Comparison of ENCODE assay signal across 10 cellular contexts in genomic region chr1:33161061-33161681, GRCh38. TPM values are rescaled to one million over a fixed set of nuclear protein-coding genes. Genes with fewer than 3 reads are reported as not detected.
DNase-seq lines count a peak whose midpoint lies in the region; ATAC-seq, FAIRE-seq and TF ChIP-seq lines count a peak whose summit lies in the region.
"Had no signal": no experiment of that assay in that cellular context is flagged by ENCODE, and none has a peak within 500 bp of the region (broad histone marks: within the 10 kb centered on the region; RNA-seq: fewer than 3 reads in every experiment).

No MANE protein-coding gene starts in this region.

- H3K4me2 ChIP-seq in GM23338: no peak overlapping the region
- H3K4me2 ChIP-seq in neural progenitor cell: peak overlapping the region; percentile 20

- no peak overlapping the region for H3K4me3 Mint-ChIP-seq in GM23338
- peak overlapping the region; percentile 39 for H3K4me3 Mint-ChIP-seq in neural progenitor cell
- H3K4me3 Mint-ChIP-seq: CD8-positive, alpha-beta T cell had no signal

- H3K9me2 ChIP-seq in GM23338 (ENCODE audit: insufficient read depth): no peaks in the 10 kb centered on the region

- H3K36me3 Mint-ChIP-seq in GM23338 (ENCODE audit: low read depth) (peaks cover 20% of the 10 kb centered on the region), neural progenitor cell (peaks cover 13% of the 10 kb centered on the region)

- no peaks in the 10 kb centered on the region for H3K79me2 ChIP-seq in GM23338 (replicated peaks; ENCODE audit: insufficient read depth)
- H3K79me2 ChIP-seq in neural progenitor cell (ENCODE audit: low read depth): no peaks in the 10 kb centered on the region

- DNase-seq in GM23338 (ENCODE audit: low spot score) (no peak), fibroblast of pulmonary artery (ENCODE audit: low read depth) (peak; percentile 60), neural progenitor cell (ENCODE audit: low spot score) (peak; percentile 78), urothelium cell line (ENCODE audit: low spot score) (no peak), NCI-H510A (lab: John Stamatoyannopoulos, UW) (no peak)
- no peak for DNase-seq in activated CD4-positive, alpha-beta T cell treated with anti-CD3 and anti-CD28 coated beads for 1 hour
- DNase-seq: activated gamma-delta T cell; CD8-positive, alpha-beta T cell had no signal

- H3K9me3 Mint-ChIP-seq in GM23338 (peaks cover 5% of the 10 kb centered on the region; the same call in 2 of the 3 replicates), neural progenitor cell (peaks cover 4% of the 10 kb centered on the region)
- H3K9me3 Mint-ChIP-seq: CD8-positive, alpha-beta T cell had no signal

- no peaks in the 10 kb centered on the region for H3K36me3 ChIP-seq in GM23338 (ENCODE audit: insufficient read depth)
- no peaks in the 10 kb centered on the region for H3K36me3 ChIP-seq in neural progenitor cell

- H3K4me1 ChIP-seq in GM23338 (ENCODE audit: insufficient read depth): peaks cover 40% of the 10 kb centered on the region
- H3K4me1 ChIP-seq in neural progenitor cell: peaks cover 30% of the 10 kb centered on the region

- H3K27ac ChIP-seq in GM23338 (ENCODE audit: low read depth): no peak overlapping the region
- no peak overlapping the region for H3K27ac ChIP-seq in neural progenitor cell

- H3K27ac Mint-ChIP-seq in GM23338 (0 out of 2 replicates have a peak overlapping the region, but pooled peaks have one; percentile 5), neural progenitor cell (peak overlapping the region; percentile 28)
- H3K27ac Mint-ChIP-seq: CD8-positive, alpha-beta T cell had no signal

- H3F3A ChIP-seq in GM23338 (replicated peaks; ENCODE audit: low read depth) (no peaks in the 10 kb centered on the region), neural progenitor cell (ENCODE audit: low read depth) (peaks cover 25% of the 10 kb centered on the region)

- TF ChIP-seq CTCF in GM23338 (conservative IDR thresholded peaks at IDR 0.05; ENCODE audit: low read depth in 2 of 2) (no peak), fibroblast of pulmonary artery (IDR thresholded peaks at IDR 0.05; ENCODE audit: low read length, missing control alignments) (no peak), neural progenitor cell (IDR thresholded peaks at IDR 0.05) (no peak)

- H3K9me3 ChIP-seq in neural progenitor cell (ENCODE audit: low read depth): no peaks in the 10 kb centered on the region

- H3K4me1 Mint-ChIP-seq in GM23338 (peaks cover 51% of the 10 kb centered on the region), neural progenitor cell (peaks cover 57% of the 10 kb centered on the region)

- no peaks in the 10 kb centered on the region for H3K27me3 ChIP-seq in GM23338 (ENCODE audit: insufficient read depth)
- H3K27me3 ChIP-seq in neural progenitor cell: peaks cover 3% of the 10 kb centered on the region

- no peak overlapping the region for H3K9ac ChIP-seq in neural progenitor cell

- H3K27me3 Mint-ChIP-seq in GM23338 (ENCODE audit: insufficient read depth, low read depth, poor library complexity) (peaks cover 6% of the 10 kb centered on the region), neural progenitor cell (ENCODE audit: insufficient read depth, low read depth) (peaks cover 14% of the 10 kb centered on the region)

- ATAC-seq in GM23338: peak; percentile 50
- no peak for ATAC-seq in GM19324 (IDR thresholded peaks at IDR 0.05; ENCODE audit: low FRiP score, unreplicated experiment)
- ATAC-seq: CD8-positive, alpha-beta T cell had no signal

- H3K4me3 ChIP-seq in GM23338: no peak overlapping the region
- no peak overlapping the region for H3K4me3 ChIP-seq in fibroblast of pulmonary artery (replicated peaks; ENCODE audit: low read depth, low read length)
- no peak overlapping the region for H3K4me3 ChIP-seq in neural progenitor cell

- H2AFZ ChIP-seq in GM23338 (no peak overlapping the region), neural progenitor cell (replicated peaks) (no peak overlapping the region)

- H4K20me1 ChIP-seq in GM23338 (replicated peaks; ENCODE audit: insufficient read depth) (no peaks in the 10 kb centered on the region), neural progenitor cell (ENCODE audit: low read depth) (no peaks in the 10 kb centered on the region)

- FAIRE-seq in urothelium cell line (lab: Jason Lieb, UNC): no peak

TF ChIP-seq in GM23338, 12 proteins besides CTCF, POLR2A, EP300 and RAD21:
- TF ChIP-seq CREB1 (CRISPR knock-in tag; IDR thresholded peaks at IDR 0.05; ENCODE audit: low read depth) (no peak), ETS1 (IDR thresholded peaks at IDR 0.05) (no peak)

TF ChIP-seq in PFSK-1, 5 proteins besides CTCF, POLR2A, EP300 and RAD21:
- no peak for TF ChIP-seq SIN3A (IDR thresholded peaks at IDR 0.05; ENCODE audit: borderline replicate concordance, insufficient read depth, low read length)
- TF ChIP-seq FOXP2 (optimal IDR thresholded peaks at IDR 0.05; ENCODE audit: borderline replicate concordance, extremely low read depth, extremely low read length, insufficient read depth): peak; percentile 43
- TF ChIP-seq TAF1 (IDR thresholded peaks at IDR 0.05; ENCODE audit: borderline replicate concordance, insufficient read depth, low read length): no peak

RNA-seq across cellular contexts. Expression of gene TRIM62, which starts 20.7 kb away (rescaled TPM):
- total RNA-seq in GM23338 (2014; rRNA removed; shearing (Covaris generic)): 16.1 and 18.9 TPM in 2 replicates
- polyA plus RNA-seq in GM23338 (2016; fragmentation: Nextera tagmentation; extraction: Ambion mirVana): 2.7 and 2.9 TPM in 2 replicates
- polyA plus RNA-seq in PFSK-1 (2012; ENCODE audit: insufficient read length, low read depth): 6.6 TPM
- 1.4 and 5.0 TPM in 2 replicates for total RNA-seq in neural progenitor cell (ENCODE audit: low replicate concordance)

Comparison
In these comparisons a context has a peak if more than half of its experiments do, and no peak if none do; other contexts are left out.
1. DNase-seq: peak in fibroblast of pulmonary artery (single experiment) and neural progenitor cell (single experiment); none in GM23338 (single experiment), urothelium cell line (single experiment), NCI-H510A (single experiment) and activated CD4-positive, alpha-beta T cell treated with anti-CD3 and anti-CD28 coated beads for 1 hour (single experiment).